In genomic region chr20:39773380-39774000, GRCh38 we compare ENCODE assay signal across 1 cellular context.
TF ChIP-seq lines count a peak whose summit lies in the region.

No MANE protein-coding gene starts in this region.

TF ChIP-seq in H1, 55 proteins besides CTCF, POLR2A, EP300 and RAD21:
- TF ChIP-seq BRCA1 (IDR thresholded peaks at IDR 0.05; ENCODE audit: low read depth, low read length) = no peak
- no peak for TF ChIP-seq SIX5 (IDR thresholded peaks at IDR 0.05; ENCODE audit: low read depth, low read length)
- no peak for TF ChIP-seq ATF3 (IDR thresholded peaks at IDR 0.05; ENCODE audit: insufficient read depth, low read depth, low read length)
- TF ChIP-seq HDAC2 (IDR thresholded peaks at IDR 0.05; ENCODE audit: borderline replicate concordance in 1 of 2, low read depth in 2 of 2, low read length in 2 of 2) = no peak
- no peak for TF ChIP-seq CHD7 (IDR thresholded peaks at IDR 0.05; ENCODE audit: insufficient replicate concordance, low read length)
- no peak for TF ChIP-seq ATF2 (IDR thresholded peaks at IDR 0.05; ENCODE audit: low read length)
- no peak for TF ChIP-seq SAP30 (IDR thresholded peaks at IDR 0.05; ENCODE audit: insufficient read depth, insufficient replicate concordance, low read length)
- no peak for TF ChIP-seq GTF2F1 (IDR thresholded peaks at IDR 0.05; ENCODE audit: borderline replicate concordance, low read depth, low read length)
- TF ChIP-seq GABPA (IDR thresholded peaks at IDR 0.05; ENCODE audit: borderline replicate concordance, insufficient read depth, low read length) = no peak
- no peak for TF ChIP-seq KDM5A (IDR thresholded peaks at IDR 0.05; ENCODE audit: low read length)
- no peak for TF ChIP-seq KDM1A (IDR thresholded peaks at IDR 0.05; ENCODE audit: borderline replicate concordance, low read length)
- no peak for TF ChIP-seq USF2 (IDR thresholded peaks at IDR 0.05; ENCODE audit: low read length)
- TF ChIP-seq CHD2 (IDR thresholded peaks at IDR 0.05; ENCODE audit: low read length) = no peak
- no peak for TF ChIP-seq TAF7 (optimal IDR thresholded peaks at IDR 0.05; ENCODE audit: borderline replicate concordance, low read depth, low read length)
- TF ChIP-seq SIN3A (conservative IDR thresholded peaks at IDR 0.05 in 1 of 2, IDR thresholded peaks at IDR 0.05 in 1 of 2; ENCODE audit: low read depth in 1 of 2, low read length in 2 of 2) = no peak
- no peak for TF ChIP-seq SP1 (IDR thresholded peaks at IDR 0.05; ENCODE audit: low read depth, low read length)
- no peak for TF ChIP-seq CEBPB (IDR thresholded peaks at IDR 0.05; ENCODE audit: low read depth, low read length)
